2 cellular contexts compared by ENCODE assay signal in genomic region chr17:67615011-67615561, GRCh38.
TF ChIP-seq lines count a peak whose summit lies in the region.

No MANE protein-coding gene starts in this region.

TF ChIP-seq in SK-N-SH, 30 proteins besides CTCF, POLR2A, EP300 and RAD21 (continued from another document):
- TF ChIP-seq ZBTB33 (IDR thresholded peaks at IDR 0.05; ENCODE audit: borderline replicate concordance, low read depth) (no peak), GABPA (IDR thresholded peaks at IDR 0.05; ENCODE audit: low read depth) (no peak), CHD2 (IDR thresholded peaks at IDR 0.05; ENCODE audit: low read length, partially characterized antibody) (no peak), USF2 (IDR thresholded peaks at IDR 0.05; ENCODE audit: borderline replicate concordance, low read depth, low read length) (no peak), RXRA (IDR thresholded peaks at IDR 0.05; ENCODE audit: borderline replicate concordance, low read depth) (no peak), NFIC (IDR thresholded peaks at IDR 0.05; ENCODE audit: borderline replicate concordance) (no peak), USF1 (IDR thresholded peaks at IDR 0.05; ENCODE audit: borderline replicate concordance, low read depth) (no peak)
- TF ChIP-seq, protein P1, sequence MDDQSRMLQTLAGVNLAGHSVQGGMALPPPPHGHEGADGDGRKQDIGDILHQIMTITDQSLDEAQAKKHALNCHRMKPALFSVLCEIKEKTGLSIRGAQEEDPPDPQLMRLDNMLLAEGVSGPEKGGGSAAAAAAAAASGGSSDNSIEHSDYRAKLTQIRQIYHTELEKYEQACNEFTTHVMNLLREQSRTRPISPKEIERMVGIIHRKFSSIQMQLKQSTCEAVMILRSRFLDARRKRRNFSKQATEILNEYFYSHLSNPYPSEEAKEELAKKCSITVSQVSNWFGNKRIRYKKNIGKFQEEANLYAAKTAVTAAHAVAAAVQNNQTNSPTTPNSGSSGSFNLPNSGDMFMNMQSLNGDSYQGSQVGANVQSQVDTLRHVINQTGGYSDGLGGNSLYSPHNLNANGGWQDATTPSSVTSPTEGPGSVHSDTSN (IDR thresholded peaks at IDR 0.05), result no peak
TF ChIP-seq in SK-N-SH: peak in this region for 0.

TF ChIP-seq in SK-N-SH treated with all-trans-retinoic acid at 6 μM for 48 hours, 23 proteins besides CTCF, POLR2A, EP300 and RAD21 (continued from another document):
- no peak for TF ChIP-seq PATZ1 (CRISPR knock-in tag; IDR thresholded peaks at IDR 0.05; ENCODE audit: borderline replicate concordance)
